1 cellular context compared by ENCODE assay signal in genomic region chr5:177142029-177142681, GRCh38.
TF ChIP-seq lines count a peak whose summit lies in the region.

No MANE protein-coding gene starts in this region.

TF ChIP-seq in IMR-90, 13 proteins besides CTCF, POLR2A, EP300 and RAD21:
- no peak for TF ChIP-seq CHD1 (IDR thresholded peaks at IDR 0.05; ENCODE audit: low read depth, low read length)
- TF ChIP-seq FOS (IDR thresholded peaks at IDR 0.05; ENCODE audit: low read depth, low read length) = no peak
